In genomic region chr16:69669577-69669976, GRCh38 we compare ENCODE assay signal across 19 cellular contexts. TPM values are rescaled to one million over a fixed set of nuclear protein-coding genes. Genes with fewer than 3 reads are reported as not detected.
DNase-seq lines count a peak whose midpoint lies in the region; ATAC-seq, FAIRE-seq and TF ChIP-seq lines count a peak whose summit lies in the region.
"Had no signal": no experiment of that assay in that cellular context is flagged by ENCODE, and none has a peak within 500 bp of the region (broad histone marks: within the 10 kb centered on the region; RNA-seq: fewer than 3 reads in every experiment).

No MANE protein-coding gene starts in this region.

- WGBS in K562 (ENCODE audit: insufficient coverage, low coverage, missing lambda C conversion rate), result 91% methylated on average over 1 of the region's 1 CpG
- 75% methylated on average over 1 of the region's 1 CpG for WGBS in hepatocyte (ENCODE audit: low lambda C conversion rate, missing lambda C conversion rate)
- 73 to 84% methylated on average over 1 of the region's 1 CpG for WGBS in thyroid gland, 2 donors

- FAIRE-seq in K562 (lab: Jason Lieb, UNC), result no peak

- no peaks in the 10 kb centered on the region for H4K20me1 ChIP-seq in K562 (replicated peaks; ENCODE audit: control insufficient read depth, insufficient read depth, low read length)
- no peaks in the 10 kb centered on the region for H4K20me1 ChIP-seq in hepatocyte (ENCODE audit: insufficient read depth, poor library complexity, severe bottlenecking)
- H4K20me1 ChIP-seq: BLaER1 had no signal

- no peak for ATAC-seq in activated CD4-positive, alpha-beta T cell treated with anti-CD3 and anti-CD28 coated beads for 36 hours
- no peak for ATAC-seq in K562
- ATAC-seq in GM21515 (IDR thresholded peaks at IDR 0.05; ENCODE audit: unreplicated experiment), result no peak

- TF ChIP-seq POLR2A in K562 (conservative IDR thresholded peaks at IDR 0.05) (no peak), thyroid gland (IDR thresholded peaks at IDR 0.05) (no peak)

- no peaks in the 10 kb centered on the region for H3K27me3 Mint-ChIP-seq in activated CD4-positive, alpha-beta T cell treated with anti-CD3 and anti-CD28 coated beads, Interleukin-2, amount 10 ng/mL, durations not matched to agents 24 days and 14 days
- H3K27me3 Mint-ChIP-seq in activated CD4-positive, alpha-beta T cell treated with anti-CD3 and anti-CD28 coated beads for 36 hours, result no peaks in the 10 kb centered on the region
- H3K27me3 Mint-ChIP-seq: CD8-positive, alpha-beta memory T cell had no signal

- no TSS peak for BruUV-seq in K562 (replicated peaks; lab: Mats Ljungman, UMichigan)

- H3K9me2 ChIP-seq in hepatocyte (replicated peaks; ENCODE audit: insufficient read depth), result no peaks in the 10 kb centered on the region

- H3K9me3 Mint-ChIP-seq in activated CD4-positive, alpha-beta T cell treated with anti-CD3 and anti-CD28 coated beads, Interleukin-2, amount 10 ng/mL, durations not matched to agents 24 days and 14 days, result no peaks in the 10 kb centered on the region
- no peaks in the 10 kb centered on the region for H3K9me3 Mint-ChIP-seq in activated CD4-positive, alpha-beta T cell treated with anti-CD3 and anti-CD28 coated beads for 36 hours (ENCODE audit: low read depth)
- H3K9me3 Mint-ChIP-seq: CD8-positive, alpha-beta memory T cell had no signal

- H3K4me2 ChIP-seq in K562 (ENCODE audit: insufficient read depth, low read length) (no peak overlapping the region), hepatocyte (no peak overlapping the region)
- H3K4me2 ChIP-seq: BLaER1 had no signal

- TF ChIP-seq CTCF in K562 (IDR thresholded peaks at IDR 0.05 in 2 of 3, conservative IDR thresholded peaks at IDR 0.05 in 1 of 3; ENCODE audit: insufficient read depth in 2 of 3, low read depth in 1 of 3, low read length in 3 of 3) (no peak), hepatocyte (IDR thresholded peaks at IDR 0.05; ENCODE audit: poor library complexity) (no peak), thyroid gland (IDR thresholded peaks at IDR 0.05) (no peak)

- POLR2A ChIA-PET in activated CD4-positive, alpha-beta T cell treated with anti-CD3 and anti-CD28 coated beads for 36 hours (lab: Charles Lee), result no interaction called here
- POLR2A ChIA-PET in K562 (lab: Yijun Ruan, JAX), result no interaction called here

- H3K4me3 ChIP-seq in K562 (no peak overlapping the region), hepatocyte (no peak overlapping the region), thyroid gland (replicated peaks in 1 of 3) (no peak overlapping the region)
- H3K4me3 ChIP-seq: BLaER1, SJCRH30 had no signal

- no peaks in the 10 kb centered on the region for H3K9me1 ChIP-seq in K562 (ENCODE audit: control insufficient read depth, insufficient read depth, low read length)

- H3K27ac ChIP-seq in K562 (ENCODE audit: extremely low read depth, low read depth, low read length) (no peak overlapping the region), hepatocyte (peak overlapping the region; percentile 10), thyroid gland (peak overlapping the region; percentile 5 to 34 (median 26))
- H3K27ac ChIP-seq: 22Rv1, BLaER1, SJCRH30 had no signal

- no peak for TF ChIP-seq RAD21 in K562 (CRISPR knock-in tag; conservative IDR thresholded peaks at IDR 0.05 in 1 of 2, IDR thresholded peaks at IDR 0.05 in 1 of 2)

- peaks cover 32% of the 10 kb centered on the region for H3K36me3 Mint-ChIP-seq in activated CD4-positive, alpha-beta T cell treated with anti-CD3 and anti-CD28 coated beads, Interleukin-2, amount 10 ng/mL, durations not matched to agents 24 days and 14 days (ENCODE audit: low read depth)
- H3K36me3 Mint-ChIP-seq in activated CD4-positive, alpha-beta T cell treated with anti-CD3 and anti-CD28 coated beads for 36 hours (ENCODE audit: low read depth), result peaks cover 14% of the 10 kb centered on the region

- H3K4me1 Mint-ChIP-seq in activated CD4-positive, alpha-beta T cell treated with anti-CD3 and anti-CD28 coated beads, Interleukin-2, amount 10 ng/mL, durations not matched to agents 24 days and 14 days, result peaks cover 3% of the 10 kb centered on the region
- H3K4me1 Mint-ChIP-seq in activated CD4-positive, alpha-beta T cell treated with anti-CD3 and anti-CD28 coated beads for 36 hours, result no peaks in the 10 kb centered on the region
- H3K4me1 Mint-ChIP-seq: CD8-positive, alpha-beta memory T cell had no signal

- intact Hi-C loops in activated CD4-positive, alpha-beta T cell treated with anti-CD3 and anti-CD28 coated beads, Interleukin-2, amount 10 ng/mL, durations not matched to agents 24 days and 14 days (cut with micrococcal nuclease), result no loop called here
- intact Hi-C loops in activated CD4-positive, alpha-beta T cell treated with anti-CD3 and anti-CD28 coated beads for 36 hours (cut with DNase I, micrococcal nuclease), result no loop called here
- intact Hi-C loops in K562 (cut with micrococcal nuclease), result no loop called here
- intact Hi-C loops in thyroid gland (cut with DNase I), result no loop called here

- no peaks in the 10 kb centered on the region for H3K27me3 ChIP-seq in K562 (ENCODE audit: control insufficient read depth in 2 of 2, insufficient read depth in 2 of 2, low read length in 2 of 2)
- no peaks in the 10 kb centered on the region for H3K27me3 ChIP-seq in hepatocyte
- H3K27me3 ChIP-seq in thyroid gland, result no peaks in the 10 kb centered on the region
- H3K27me3 ChIP-seq: BLaER1, SJCRH30 had no signal

- no peak overlapping the region for H3K27ac Mint-ChIP-seq in activated CD4-positive, alpha-beta T cell treated with anti-CD3 and anti-CD28 coated beads, Interleukin-2, amount 10 ng/mL, durations not matched to agents 24 days and 14 days
- H3K27ac Mint-ChIP-seq in activated CD4-positive, alpha-beta T cell treated with anti-CD3 and anti-CD28 coated beads for 36 hours, result no peak overlapping the region

- in situ Hi-C loops in K562 (cut with MboI), result no loop called here

- H3K9me3 ChIP-seq in K562 (replicated peaks; ENCODE audit: control insufficient read depth, insufficient read depth, low read depth, low read length) (no peaks in the 10 kb centered on the region), hepatocyte (ENCODE audit: low read depth) (no peaks in the 10 kb centered on the region), thyroid gland (no peaks in the 10 kb centered on the region)
- H3K9me3 ChIP-seq: SJCRH30 had no signal

- H3K36me3 ChIP-seq in K562 (ENCODE audit: control insufficient read depth, insufficient read depth, low read length), result peaks cover 51% of the 10 kb centered on the region
- H3K36me3 ChIP-seq in hepatocyte (replicated peaks; ENCODE audit: insufficient read depth, low read depth), result peaks cover 6% of the 10 kb centered on the region
- H3K36me3 ChIP-seq in thyroid gland, result peaks cover 0 to 6% of the 10 kb centered on the region in 2 donors
- H3K36me3 ChIP-seq: SJCRH30 had no signal

- no peak overlapping the region for H3K9ac ChIP-seq in K562 (ENCODE audit: insufficient read depth in 1 of 2, low read depth in 2 of 2, low read length in 2 of 2)
- H3K9ac ChIP-seq: BLaER1 had no signal

- H2AFZ ChIP-seq in K562 (ENCODE audit: low read depth, low read length), result no peak overlapping the region
- no peak overlapping the region for H2AFZ ChIP-seq in hepatocyte

- no peak overlapping the region for H3K4me3 Mint-ChIP-seq in activated CD4-positive, alpha-beta T cell treated with anti-CD3 and anti-CD28 coated beads, Interleukin-2, amount 10 ng/mL, durations not matched to agents 24 days and 14 days
- no peak overlapping the region for H3K4me3 Mint-ChIP-seq in activated CD4-positive, alpha-beta T cell treated with anti-CD3 and anti-CD28 coated beads for 36 hours
- H3K4me3 Mint-ChIP-seq: CD8-positive, alpha-beta memory T cell had no signal

- H3K4me1 ChIP-seq in K562 (replicated peaks in 1 of 2; ENCODE audit: control insufficient read depth in 2 of 2, insufficient read depth in 2 of 2, low read length in 2 of 2) (no peaks in the 10 kb centered on the region), hepatocyte (ENCODE audit: insufficient read depth) (peaks cover 21% of the 10 kb centered on the region), thyroid gland (peaks cover 0 to 7% of the 10 kb centered on the region in 2 donors)
- H3K4me1 ChIP-seq: BLaER1, SJCRH30 had no signal

- TF ChIP-seq EP300 in K562 (IDR thresholded peaks at IDR 0.05; ENCODE audit: low read length), result no peak

- H3K79me2 ChIP-seq in K562 (ENCODE audit: control insufficient read depth, insufficient read depth, low read length) (no peaks in the 10 kb centered on the region), hepatocyte (peaks cover 12% of the 10 kb centered on the region)

- CTCF ChIA-PET in activated CD4-positive, alpha-beta T cell treated with anti-CD3 and anti-CD28 coated beads for 36 hours (lab: Charles Lee), result interaction anchor here (0.5 to 1.3 kb wide), 3 partner anchors 8 to 273 kb away, joined by 3 to 4 read pairs (median 4); no protein-coding TSS in a partner anchor
- CTCF ChIA-PET in K562 (lab: Yijun Ruan, JAX; ENCODE audit: low intra/inter-chr PET ratio), result interaction anchor here (0.6 kb wide), 1 partner anchor 44 kb away, joined by 4 read pairs; no protein-coding TSS in a partner anchor

- DNase-seq in activated CD4-positive, alpha-beta T cell treated with anti-CD3 and anti-CD28 coated beads, Interleukin-2, amount 10 ng/mL, durations not matched to agents 24 days and 14 days, result peak; percentile 33
- DNase-seq in activated CD4-positive, alpha-beta T cell treated with anti-CD3 and anti-CD28 coated beads for 36 hours, result no peak
- DNase-seq in K562 (ENCODE audit: extremely low read depth in 1 of 4, low spot score in 3 of 4) (no peak), hepatocyte (ENCODE audit: low spot score) (peak; percentile 10), thyroid gland (no peak), T-helper 9 cell (no peak), NCI-H82 (lab: John Stamatoyannopoulos, UW) (no peak)
- DNase-seq: CD8-positive, alpha-beta memory T cell; DMS 273 treated with DMSO at 0.1 percent for 48 hours; GOT3; NCI-H1436; NCI-H2081; NCI-H524 treated with DMSO at 0.1 percent for 48 hours; OCI-M1; RPMI8226; SJCRH30 had no signal

RNA-seq across cellular contexts. Expression of gene NQO1, which starts 56.8 kb away (rescaled TPM):
- total RNA-seq in activated CD4-positive, alpha-beta T cell treated with anti-CD3 and anti-CD28 coated beads, Interleukin-2, amount 10 ng/mL, durations not matched to agents 24 days and 14 days, result 9.2 and 9.8 TPM in 2 replicates
- total RNA-seq in activated CD4-positive, alpha-beta T cell treated with anti-CD3 and anti-CD28 coated beads for 36 hours, result 10 to 100 TPM in 1 of 2 experiments, 1 to 10 TPM in 1; 9.9 to 11.4 TPM
- 13.6 and 15.9 TPM in 2 replicates for total RNA-seq in K562 (2011; cell fraction: chromatin; rRNA removed; ENCODE audit: low replicate concordance)
- total RNA-seq in K562 (2011; cell fraction: nucleolus; rRNA removed), result 12.1 and 13.3 TPM in 2 replicates
- 12.6 and 16.4 TPM in 2 replicates for total RNA-seq in K562 (2011; cell fraction: nucleoplasm; rRNA removed)
- total RNA-seq in K562 (2014; rRNA removed), result 88.9 and 98.8 TPM in 2 replicates
- total RNA-seq in K562 (2014; rRNA removed; fragmentation: Illumina TruSeq; extraction: Trizol), result 133 and 142 TPM in 2 replicates
- 198 and 202 TPM in 2 replicates for total RNA-seq in K562 (2015; rRNA removed; fragmentation: Illumina TruSeq; extraction: Trizol)
- 102 and 105 TPM in 2 replicates for total RNA-seq in K562 (2021)
- 78.0 and 122 TPM in 2 replicates for polyA plus RNA-seq in K562 (2011; rRNA removed)
- polyA plus RNA-seq in K562 (2011; cell fraction: cytosol; rRNA removed), result 75.5 and 96.1 TPM in 2 replicates
- 20.9 and 23.0 TPM in 2 replicates for polyA plus RNA-seq in K562 (2011; cell fraction: nucleus; rRNA removed)
- 174 and 178 TPM in 2 replicates for polyA plus RNA-seq in K562 (2012)
- 140 and 142 TPM in 2 replicates for polyA plus RNA-seq in K562 (2014; fragmentation: Illumina TruSeq; extraction: Trizol)
- polyA plus RNA-seq in K562 (2014; fragmentation: Nextera tagmentation; extraction: Ambion mirVana), result 100 to 1,000 TPM in 1 of 2 experiments, 10 to 100 TPM in 1; 96.7 to 152 TPM
- polyA plus RNA-seq in K562 (2014; rRNA removed), result 116 and 122 TPM in 2 replicates
- polyA minus RNA-seq in K562 (2011; rRNA and poly(A)+ RNA removed), result 41.7 and 49.6 TPM in 2 replicates
- polyA minus RNA-seq in K562 (2011; cell fraction: cytosol; rRNA and poly(A)+ RNA removed), result 19.7 and 29.8 TPM in 2 replicates
- 3.0 and 6.7 TPM in 2 replicates for polyA minus RNA-seq in K562 (2011; cell fraction: nucleus; rRNA and poly(A)+ RNA removed)
- total RNA-seq in hepatocyte, result 131 and 132 TPM in 2 replicates
- polyA plus RNA-seq in hepatocyte, result 142 and 169 TPM in 2 replicates
- total RNA-seq in thyroid gland, result 1,000 to 10,000 TPM in 1 of 4 donors, 100 to 1,000 TPM in 3; 321 to 1,811 (median 577) TPM

Comparison
In these comparisons a context has a peak if more than half of its experiments do, and no peak if none do; other contexts are left out.
1. DNase-seq: peak in activated CD4-positive, alpha-beta T cell treated with anti-CD3 and anti-CD28 coated beads, Interleukin-2, amount 10 ng/mL, durations not matched to agents 24 days and 14 days (single experiment) and hepatocyte (single experiment); none in activated CD4-positive, alpha-beta T cell treated with anti-CD3 and anti-CD28 coated beads for 36 hours (single experiment), K562 (0 of 4), thyroid gland (0 of 2), T-helper 9 cell (single experiment) and NCI-H82 (single experiment).